In genomic region chr5:128842241-128842640, GRCh38 we compare ENCODE assay signal across 16 cellular contexts.
"Had no signal": no experiment of that assay in that cellular context is flagged by ENCODE, and none has a peak within 500 bp of the region (broad histone marks: within the 10 kb centered on the region; RNA-seq: fewer than 3 reads in every experiment).

No MANE protein-coding gene starts in this region.

- H3K4me3 ChIP-seq: prostate gland, spleen, tibial artery had no signal

- H3K27me3 Mint-ChIP-seq: activated CD8-positive, alpha-beta T cell treated with anti-CD3 and anti-CD28 coated beads for 36 hours; brain; naive B cell; stimulated activated memory B cell treated with anti-CD40 and anti-IgM and Interleukin-4, amounts not matched to agents 10 μg/mL and 1 μg/mL and 100 μg/mL, for 72 hours had no signal

- H3K9me3 ChIP-seq: prostate gland, tibial artery had no signal

- ATAC-seq: activated CD8-positive, alpha-beta T cell treated with anti-CD3 and anti-CD28 coated beads for 36 hours; left colon; sciatic nerve; stimulated activated memory B cell treated with anti-CD40 and anti-IgM and Interleukin-4, amounts not matched to agents 10 μg/mL and 1 μg/mL and 100 μg/mL, for 72 hours had no signal

- DNase-seq: activated CD4-positive, alpha-beta T cell treated with anti-CD3 and anti-CD28 coated beads for 4 hours; activated CD8-positive, alpha-beta memory T cell treated with anti-CD3 and anti-CD28 coated beads, Interleukin-2, amount 50 U/mL, for 4 hours; activated CD8-positive, alpha-beta T cell treated with anti-CD3 and anti-CD28 coated beads for 36 hours; activated naive CD4-positive, alpha-beta T cell treated with anti-CD3 and anti-CD28 coated beads for 36 hours; left colon; naive B cell; nucleus accumbens; spleen; stimulated activated CD4-positive, alpha-beta T cell treated with anti-CD3 and anti-CD28 coated beads, Interleukin-1b, Interleukin-23, amount 100 ng/mL, for 48 hours; T-helper 1 cell; tibial artery; WERI-Rb-1 had no signal

- H3K27me3 ChIP-seq: spleen, tibial artery had no signal

- H3K27ac Mint-ChIP-seq: activated CD8-positive, alpha-beta T cell treated with anti-CD3 and anti-CD28 coated beads for 36 hours; activated naive CD4-positive, alpha-beta T cell treated with anti-CD3 and anti-CD28 coated beads for 36 hours; brain; naive B cell; stimulated activated memory B cell treated with anti-CD40 and anti-IgM and Interleukin-4, amounts not matched to agents 10 μg/mL and 1 μg/mL and 100 μg/mL, for 72 hours had no signal

- H3K36me3 ChIP-seq: prostate gland, spleen, tibial artery, WERI-Rb-1 had no signal

- H3K27ac ChIP-seq: prostate gland, spleen, tibial artery, WERI-Rb-1 had no signal

- H3K4me3 Mint-ChIP-seq: activated CD8-positive, alpha-beta T cell treated with anti-CD3 and anti-CD28 coated beads for 36 hours; activated naive CD4-positive, alpha-beta T cell treated with anti-CD3 and anti-CD28 coated beads for 36 hours; brain; naive B cell; stimulated activated memory B cell treated with anti-CD40 and anti-IgM and Interleukin-4, amounts not matched to agents 10 μg/mL and 1 μg/mL and 100 μg/mL, for 72 hours had no signal

- H3K9me3 Mint-ChIP-seq: activated naive CD4-positive, alpha-beta T cell treated with anti-CD3 and anti-CD28 coated beads for 36 hours had no signal

- H3K4me1 ChIP-seq: prostate gland, spleen, tibial artery had no signal

- H3K36me3 Mint-ChIP-seq: brain; naive B cell; stimulated activated memory B cell treated with anti-CD40 and anti-IgM and Interleukin-4, amounts not matched to agents 10 μg/mL and 1 μg/mL and 100 μg/mL, for 72 hours had no signal

- H3K4me1 Mint-ChIP-seq: brain; naive B cell; stimulated activated memory B cell treated with anti-CD40 and anti-IgM and Interleukin-4, amounts not matched to agents 10 μg/mL and 1 μg/mL and 100 μg/mL, for 72 hours had no signal
